Comparison of ENCODE assay signal across 13 cellular contexts in the genomic region with DNA sequence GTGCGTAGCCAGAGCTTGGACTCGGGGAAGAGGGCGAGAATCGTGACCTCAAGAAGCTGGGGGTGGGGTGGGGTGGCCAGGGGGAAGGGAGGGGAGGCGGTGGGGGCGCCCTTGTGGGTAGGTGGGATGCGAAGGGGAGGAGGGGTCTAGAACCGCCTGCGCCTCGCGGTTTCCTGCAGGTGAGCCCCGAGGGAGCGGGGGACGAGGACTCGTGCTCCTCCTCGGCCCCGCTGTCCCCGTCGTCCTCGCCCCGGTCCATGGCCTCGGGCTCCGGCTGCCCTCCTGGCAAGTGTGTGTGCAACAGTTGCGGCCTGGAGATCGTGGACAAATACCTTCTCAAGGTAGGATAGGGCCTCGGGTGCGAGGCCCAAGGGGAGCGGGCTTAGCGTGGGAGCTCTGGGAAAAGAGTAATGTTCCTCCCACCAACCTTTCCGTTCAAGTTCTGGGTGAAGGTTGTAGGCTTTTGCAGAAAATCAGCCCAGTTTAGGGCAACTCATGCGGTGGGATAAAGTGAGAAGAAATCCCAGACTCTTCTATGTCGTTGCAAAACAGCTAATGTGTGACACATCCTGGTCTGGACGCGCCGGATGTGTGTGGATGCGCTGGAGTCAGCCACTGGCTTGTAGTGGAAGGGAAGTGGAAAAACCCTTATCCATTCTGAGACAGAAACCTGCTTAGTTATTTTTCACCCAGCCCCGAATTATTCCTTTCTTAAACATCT. TPM values are rescaled to one million over a fixed set of nuclear protein-coding genes. Genes with fewer than 3 reads are reported as not detected.
A peak's percentile ranks its signal among the peaks of the same experiment; 100 is the strongest.
DNase-seq lines count a peak whose midpoint lies in the region; ATAC-seq and TF ChIP-seq lines count a peak whose summit lies in the region.
"Had no signal": no experiment of that assay in that cellular context is flagged by ENCODE, and none has a peak within 500 bp of the region (broad histone marks: within the 10 kb centered on the region; RNA-seq: fewer than 3 reads in every experiment).

No MANE protein-coding gene starts in this region.

- in situ Hi-C loops in GM23248 (cut with MboI) = no loop called here
- in situ Hi-C loops in KBM-7 (cut with MboI; ENCODE audit: low pct_unique_long_range_greater_than_20kb, low sequenced_read_pairs) = no loop called here

- H3K9ac ChIP-seq in GM23248 = no peak overlapping the region

- H3F3A ChIP-seq in GM23248 (ENCODE audit: insufficient read depth) = no peaks in the 10 kb centered on the region

- H2AFZ ChIP-seq in GM23248 = no peak overlapping the region
- H2AFZ ChIP-seq in osteoblast (ENCODE audit: low read length) = no peak overlapping the region

- WGBS in GM23248 (ENCODE audit: low coverage in 1 of 2, low lambda C conversion rate in 2 of 2, missing lambda C conversion rate in 2 of 2), 2 experiments = 13 to 14% methylated on average over 23 to 36 of the region's 37 CpGs

- ATAC-seq in GM18870 (IDR thresholded peaks at IDR 0.05; ENCODE audit: unreplicated experiment) = no peak

- H3K4me1 ChIP-seq in GM23248 (ENCODE audit: insufficient read depth) (no peaks in the 10 kb centered on the region), osteoblast (ENCODE audit: insufficient read depth, low read length) (no peaks in the 10 kb centered on the region)

- no peak for TF ChIP-seq CTCF in fibroblast of pulmonary artery (IDR thresholded peaks at IDR 0.05; ENCODE audit: low read length, missing control alignments)
- TF ChIP-seq CTCF in osteoblast (IDR thresholded peaks at IDR 0.05; ENCODE audit: extremely low read depth, low read depth, low read length) = no peak

- H4K20me1 ChIP-seq in GM23248 (ENCODE audit: insufficient read depth) (no peaks in the 10 kb centered on the region), osteoblast (ENCODE audit: insufficient read depth, low read length) (no peaks in the 10 kb centered on the region)

- H3K4me2 ChIP-seq in GM23248 (ENCODE audit: unreplicated experiment) (no peak overlapping the region), osteoblast (ENCODE audit: insufficient read depth, low read length) (no peak overlapping the region)

- no peaks in the 10 kb centered on the region for H3K9me2 ChIP-seq in GM23248 (ENCODE audit: insufficient read depth)

- H3K79me2 ChIP-seq in GM23248 (ENCODE audit: insufficient read depth) (no peaks in the 10 kb centered on the region), osteoblast (ENCODE audit: insufficient read depth, low read length) (no peaks in the 10 kb centered on the region)

- H3K27ac ChIP-seq in GM23248 (no peak overlapping the region), osteoblast (ENCODE audit: low read depth, low read length) (no peak overlapping the region)
- H3K27ac ChIP-seq: Peyer's patch had no signal

- DNase-seq in GM23248 (peak; percentile 54), NCI-H748 treated with DMSO at 0.1 percent for 48 hours (lab: John Stamatoyannopoulos, UW) (peak; percentile 20), fibroblast of pulmonary artery (ENCODE audit: low read depth) (peak; percentile 17), osteoblast (ENCODE audit: insufficient read length, low spot score, missing footprints) (peak; percentile 60), KBM-7 (no peak), cerebellar cortex (ENCODE audit: low spot score) (no peak)
- no peak for DNase-seq in activated T-cell treated with anti-CD3 and anti-CD28 coated beads, Interleukin-2, amount 50 U/mL, for 1 hour
- DNase-seq: CD4-positive, alpha-beta T cell; erythroblast; kidney glomerular epithelial cell; NCI-H2171; Peyer's patch had no signal

- no peaks in the 10 kb centered on the region for H3K9me3 ChIP-seq in GM23248 (ENCODE audit: low read depth)
- H3K9me3 ChIP-seq in osteoblast (ENCODE audit: low read depth, low read length) = no peaks in the 10 kb centered on the region

- H3K4me3 ChIP-seq in GM23248 (no peak overlapping the region), fibroblast of pulmonary artery (replicated peaks; ENCODE audit: low read depth, low read length) (no peak overlapping the region), osteoblast (ENCODE audit: insufficient read depth, low read length) (no peak overlapping the region)
- H3K4me3 ChIP-seq: Peyer's patch had no signal

- H3K27me3 ChIP-seq in GM23248 (replicated peaks; ENCODE audit: insufficient read depth) (peaks cover 77% of the 10 kb centered on the region), osteoblast (ENCODE audit: insufficient read depth, low read length) (peaks cover 51% of the 10 kb centered on the region)

- H3K36me3 ChIP-seq in GM23248 (ENCODE audit: low read depth) = no peaks in the 10 kb centered on the region
- H3K36me3 ChIP-seq in osteoblast (ENCODE audit: insufficient read depth, low read length) = no peaks in the 10 kb centered on the region
- H3K36me3 ChIP-seq: Peyer's patch had no signal

RNA-seq across cellular contexts. Expression of a gene that starts 2.9 kb away (rescaled TPM):
- total RNA-seq in GM23248 (2014; rRNA removed; shearing (Covaris generic)) = not detected in 2 replicates
- polyA plus RNA-seq in GM23248 (2016; fragmentation: Nextera tagmentation; extraction: Ambion mirVana) = not detected in 2 replicates
- total RNA-seq in osteoblast = not detected in 2 replicates
- total RNA-seq: CD4-positive, alpha-beta T cell; Peyer's patch had no signal

Comparison
In these comparisons a context has a peak if more than half of its experiments do, and no peak if none do; other contexts are left out.
1. DNase-seq: peak in GM23248 (single experiment), NCI-H748 treated with DMSO at 0.1 percent for 48 hours (single experiment), fibroblast of pulmonary artery (single experiment) and osteoblast (single experiment); none in KBM-7 (single experiment), activated T-cell treated with anti-CD3 and anti-CD28 coated beads, Interleukin-2, amount 50 U/mL, for 1 hour (single experiment) and cerebellar cortex (single experiment).